Comparison of ENCODE assay signal across 11 cellular contexts in genomic region chr12:111450676-111451075, GRCh38. TPM values are rescaled to one million over a fixed set of nuclear protein-coding genes. Genes with fewer than 3 reads are reported as not detected.
DNase-seq lines count a peak whose midpoint lies in the region; TF ChIP-seq lines count a peak whose summit lies in the region.
"Had no signal": no experiment of that assay in that cellular context is flagged by ENCODE, and none has a peak within 500 bp of the region (broad histone marks: within the 10 kb centered on the region; RNA-seq: fewer than 3 reads in every experiment).

No MANE protein-coding gene starts in this region.

- H3K9me3 Mint-ChIP-seq in activated naive CD8-positive, alpha-beta T cell (ENCODE audit: low read depth) = no peaks in the 10 kb centered on the region

- H2AFZ ChIP-seq in MM.1S (ENCODE audit: low read length) = no peak overlapping the region

- no peak overlapping the region for H3K4me2 ChIP-seq in MM.1S (ENCODE audit: low read depth, low read length)
- H3K4me2 ChIP-seq: smooth muscle cell had no signal

- peaks cover 38% of the 10 kb centered on the region for H3K4me1 Mint-ChIP-seq in activated naive CD8-positive, alpha-beta T cell (ENCODE audit: low read depth)

- TF ChIP-seq CTCF in right atrium auricular region (IDR thresholded peaks at IDR 0.05) = no peak
- no peak for TF ChIP-seq CTCF in stomach (IDR thresholded peaks at IDR 0.05)
- no peak for TF ChIP-seq CTCF in MM.1S (IDR thresholded peaks at IDR 0.05; ENCODE audit: low read length)

- peaks cover 67% of the 10 kb centered on the region for H3K36me3 ChIP-seq in right atrium auricular region
- H3K36me3 ChIP-seq in stomach = peaks cover 74 to 99% (median 94%) of the 10 kb centered on the region in 4 donors
- H3K36me3 ChIP-seq in MM.1S (replicated peaks; ENCODE audit: insufficient read depth, low read length) = no peaks in the 10 kb centered on the region

- no peak for TF ChIP-seq POLR2A in stomach (IDR thresholded peaks at IDR 0.05)

- H4K20me1 ChIP-seq in MM.1S (ENCODE audit: insufficient read depth, low read length) = no peaks in the 10 kb centered on the region

- H3K36me3 Mint-ChIP-seq in activated naive CD8-positive, alpha-beta T cell = peaks cover 4% of the 10 kb centered on the region

- DNase-seq in activated CD8-positive, alpha-beta memory T cell treated with anti-CD3 and anti-CD28 coated beads for 24 hours = peak; percentile 45
- no peak for DNase-seq in activated CD8-positive, alpha-beta memory T cell treated with anti-CD3 and anti-CD28 coated beads, Interleukin-2, amount 50 U/mL, for 4 hours
- peak; percentile 53 for DNase-seq in right atrium auricular region (ENCODE audit: low spot score)
- peak; percentile 19 for DNase-seq in stomach
- DNase-seq in MM.1S = no peak
- no peak for DNase-seq in UCSD-AML1 (lab: John Stamatoyannopoulos, UW; ENCODE audit: unreplicated experiment)
- no peak for DNase-seq in NCI-H345 (lab: John Stamatoyannopoulos, UW)
- DNase-seq: hippocampal formation, WERI-Rb-1 had no signal

- H3K27ac Mint-ChIP-seq in activated naive CD8-positive, alpha-beta T cell = peak overlapping the region; percentile 65

- H3K27me3 ChIP-seq in right atrium auricular region = no peaks in the 10 kb centered on the region
- H3K27me3 ChIP-seq in stomach = no peaks in the 10 kb centered on the region
- no peaks in the 10 kb centered on the region for H3K27me3 ChIP-seq in MM.1S (replicated peaks; ENCODE audit: insufficient read depth, low read length)

- no peaks in the 10 kb centered on the region for H3K9me2 ChIP-seq in MM.1S (replicated peaks; ENCODE audit: insufficient read depth, low read length)

- TF ChIP-seq EP300 in stomach (IDR thresholded peaks at IDR 0.05) = no peak

- intact Hi-C loops in stomach (cut with DNase I; ENCODE audit: low total_unique reads) = loop anchor here (2.0 kb wide), 1 partner anchor 54 kb away; no protein-coding TSS in a partner anchor

- no peak overlapping the region for H3K4me3 Mint-ChIP-seq in activated naive CD8-positive, alpha-beta T cell

- H3K4me1 ChIP-seq in right atrium auricular region (peaks cover 0 to 55% of the 10 kb centered on the region in 2 donors), stomach (peaks cover 11 to 62% (median 18%) of the 10 kb centered on the region in 4 donors), MM.1S (ENCODE audit: low read length) (peaks cover 13% of the 10 kb centered on the region)

- 79 to 93% (median 91%) methylated on average over 4 of the region's 4 CpGs for WGBS in stomach, 5 donors

- H3K9ac ChIP-seq in MM.1S (ENCODE audit: low read length) = no peak overlapping the region

- H3K4me3 ChIP-seq in right atrium auricular region (no peak overlapping the region), stomach (no peak overlapping the region), MM.1S (ENCODE audit: low read length) (no peak overlapping the region)
- H3K4me3 ChIP-seq: smooth muscle cell had no signal

- H3K9me3 ChIP-seq in right atrium auricular region (no peaks in the 10 kb centered on the region), stomach (no peaks in the 10 kb centered on the region), MM.1S (replicated peaks; ENCODE audit: insufficient read depth, low read length) (no peaks in the 10 kb centered on the region)

- 0 out of 2 replicates have a peak, but pooled peaks cover under 1% of the 10 kb centered on the region for H3F3A ChIP-seq in MM.1S (ENCODE audit: insufficient read depth, low read length)

- H3K27ac ChIP-seq in right atrium auricular region (peak overlapping the region; percentile 84 to 87), stomach (peak overlapping the region in 2 of 5 donors; percentile 9 to 20), MM.1S (ENCODE audit: low read length) (no peak overlapping the region)
- H3K27ac ChIP-seq: WERI-Rb-1 had no signal

- no peaks in the 10 kb centered on the region; the same call in 1 of the 2 replicates for H3K79me2 ChIP-seq in MM.1S (ENCODE audit: low read length)

- no peaks in the 10 kb centered on the region for H3K27me3 Mint-ChIP-seq in activated naive CD8-positive, alpha-beta T cell

RNA-seq across cellular contexts. Expression of gene SH2B3, which starts 45.0 kb away (rescaled TPM):
- total RNA-seq in right atrium auricular region (10 to 100 TPM; 42.6 to 47.4 TPM), stomach (10 to 100 TPM in 2 of 5 donors, 1 to 10 TPM in 3; 5.3 to 21.7 (median 9.8) TPM)
- polyA plus RNA-seq in stomach = 1 to 10 TPM; 2.5 to 8.1 (median 7.3) TPM

Comparison
In these comparisons a context has a peak if more than half of its experiments do, and no peak if none do; other contexts are left out.
1. DNase-seq: peak in activated CD8-positive, alpha-beta memory T cell treated with anti-CD3 and anti-CD28 coated beads for 24 hours (single experiment), right atrium auricular region (single experiment) and stomach (single experiment); none in activated CD8-positive, alpha-beta memory T cell treated with anti-CD3 and anti-CD28 coated beads, Interleukin-2, amount 50 U/mL, for 4 hours (single experiment), MM.1S (single experiment), UCSD-AML1 (single experiment) and NCI-H345 (single experiment).